Comparison of ENCODE assay signal across 1 cellular context in genomic region chr12:49059385-49060232, GRCh38.
TF ChIP-seq lines count a peak whose summit lies in the region.

No MANE protein-coding gene starts in this region.

TF ChIP-seq in K562, 482 proteins besides CTCF, POLR2A, EP300 and RAD21 (continues in another document):
- TF ChIP-seq SMARCB1 (IDR thresholded peaks at IDR 0.05; ENCODE audit: insufficient read length, low read depth): no peak
- TF ChIP-seq RBBP5 (IDR thresholded peaks at IDR 0.05; ENCODE audit: borderline replicate concordance, insufficient read depth, low read length, poor library complexity, severe bottlenecking): no peak
- TF ChIP-seq RBM15 (IDR thresholded peaks at IDR 0.05; ENCODE audit: insufficient read depth, low read length): no peak
- TF ChIP-seq RAD51 (IDR thresholded peaks at IDR 0.05; ENCODE audit: borderline replicate concordance, low read depth): no peak
- no peak for TF ChIP-seq E4F1 (CRISPR knock-in tag; IDR thresholded peaks at IDR 0.05; ENCODE audit: borderline replicate concordance)
- TF ChIP-seq MECOM (CRISPR knock-in tag; IDR thresholded peaks at IDR 0.05): no peak
- no peak for TF ChIP-seq NR2C2 (CRISPR knock-in tag; IDR thresholded peaks at IDR 0.05)
- TF ChIP-seq NR2C2 (tag; IDR thresholded peaks at IDR 0.05): no peak
- no peak for TF ChIP-seq NFATC3 (IDR thresholded peaks at IDR 0.05)
- no peak for TF ChIP-seq FOXJ2 (tag; IDR thresholded peaks at IDR 0.05)
- TF ChIP-seq SMARCA4 (IDR thresholded peaks at IDR 0.05): no peak
- TF ChIP-seq ZNF134 (CRISPR knock-in tag; conservative IDR thresholded peaks at IDR 0.05): no peak
- TF ChIP-seq ZNF407 (IDR thresholded peaks at IDR 0.05; ENCODE audit: low read depth): no peak
- no peak for TF ChIP-seq ZNF263 (CRISPR knock-in tag; IDR thresholded peaks at IDR 0.05; ENCODE audit: borderline replicate concordance)
- TF ChIP-seq ZNF639 (CRISPR knock-in tag; conservative IDR thresholded peaks at IDR 0.05 in 1 of 2, IDR thresholded peaks at IDR 0.05 in 1 of 2): no peak
- no peak for TF ChIP-seq PRPF4 (IDR thresholded peaks at IDR 0.05; ENCODE audit: insufficient read depth, low read depth, low read length, poor library complexity, severe bottlenecking)
- no peak for TF ChIP-seq XRCC5 (IDR thresholded peaks at IDR 0.05; ENCODE audit: low read depth, low read length)
- no peak for TF ChIP-seq ZNF311 (CRISPR knock-in tag; IDR thresholded peaks at IDR 0.05)
- TF ChIP-seq SAP30 (IDR thresholded peaks at IDR 0.05; ENCODE audit: borderline replicate concordance, insufficient read depth, low read depth, low read length, poor library complexity, severe bottlenecking): peak; percentile 55
- no peak for TF ChIP-seq TAL1 (IDR thresholded peaks at IDR 0.05)
- TF ChIP-seq UBTF (IDR thresholded peaks at IDR 0.05; ENCODE audit: borderline replicate concordance in 1 of 2, low read depth in 2 of 2, low read length in 2 of 2): peak; percentile 61 to 68; a peak in 2 of 4 replicates
- no peak for TF ChIP-seq HOXB6 (CRISPR knock-in tag; IDR thresholded peaks at IDR 0.05; ENCODE audit: borderline replicate concordance)
- TF ChIP-seq RBM22 (IDR thresholded peaks at IDR 0.05; ENCODE audit: low read depth, low read length, poor library complexity, severe bottlenecking): peak; percentile 12
- peak; percentile 49 for TF ChIP-seq CCNT2 (IDR thresholded peaks at IDR 0.05; ENCODE audit: borderline replicate concordance, extremely low read depth, insufficient read length, low read depth, low read length)
- no peak for TF ChIP-seq NR3C1 (CRISPR knock-in tag; IDR thresholded peaks at IDR 0.05)
- no peak for TF ChIP-seq ZHX1 (conservative IDR thresholded peaks at IDR 0.05; ENCODE audit: low read length)
- no peak for TF ChIP-seq ZNF324 (CRISPR knock-in tag; IDR thresholded peaks at IDR 0.05)
- TF ChIP-seq ESRRB (CRISPR knock-in tag; IDR thresholded peaks at IDR 0.05; ENCODE audit: borderline replicate concordance): no peak
- peak; percentile 10 for TF ChIP-seq HMGN3 (IDR thresholded peaks at IDR 0.05; ENCODE audit: borderline replicate concordance, extremely low read depth, insufficient read length, low read depth, low read length)
- TF ChIP-seq TCF7 (IDR thresholded peaks at IDR 0.05; ENCODE audit: borderline replicate concordance): no peak
- TF ChIP-seq ZBTB7A (IDR thresholded peaks at IDR 0.05; ENCODE audit: borderline replicate concordance, control insufficient read depth, low read depth, low read length): peak; percentile 45; the same call in 1 of the 2 replicates
- no peak for TF ChIP-seq HBP1 (CRISPR knock-in tag; IDR thresholded peaks at IDR 0.05)
- TF ChIP-seq ATF4 (CRISPR knock-in tag; IDR thresholded peaks at IDR 0.05): no peak
- no peak for TF ChIP-seq ETV6 (IDR thresholded peaks at IDR 0.05; ENCODE audit: borderline replicate concordance in 1 of 2, low read depth in 2 of 2, low read length in 1 of 2)
- TF ChIP-seq ETV6 (CRISPR knock-in tag; IDR thresholded peaks at IDR 0.05; ENCODE audit: borderline replicate concordance): 0 out of 2 replicates have a peak, but pooled peaks have one; percentile 57
- TF ChIP-seq U2AF1 (optimal IDR thresholded peaks at IDR 0.05; ENCODE audit: low read depth, low read length): peak; percentile 2
- no peak for TF ChIP-seq ETV5 (CRISPR knock-in tag; IDR thresholded peaks at IDR 0.05; ENCODE audit: low read depth)
- no peak for TF ChIP-seq ZNF79 (CRISPR knock-in tag; IDR thresholded peaks at IDR 0.05; ENCODE audit: low read depth)
- TF ChIP-seq GTF2E2 (tag; IDR thresholded peaks at IDR 0.05): no peak
- no peak for TF ChIP-seq ZNF699 (CRISPR knock-in tag; IDR thresholded peaks at IDR 0.05; ENCODE audit: insufficient replicate concordance)
- TF ChIP-seq TSC22D4 (tag; IDR thresholded peaks at IDR 0.05): no peak
- no peak for TF ChIP-seq HES1 (IDR thresholded peaks at IDR 0.05; ENCODE audit: low read depth)
- no peak for TF ChIP-seq ZKSCAN3 (CRISPR knock-in tag; IDR thresholded peaks at IDR 0.05)
- TF ChIP-seq E2F3 (CRISPR knock-in tag; IDR thresholded peaks at IDR 0.05): no peak
- TF ChIP-seq POLR2AphosphoS2 (IDR thresholded peaks at IDR 0.05; ENCODE audit: low read length): no peak
- TF ChIP-seq HIVEP1 (CRISPR knock-in tag; IDR thresholded peaks at IDR 0.05): no peak
- no peak for TF ChIP-seq ZNF436 (CRISPR knock-in tag; IDR thresholded peaks at IDR 0.05)
